9 cellular contexts compared by ENCODE assay signal in genomic region chr11:327581-327923, GRCh38. TPM values are rescaled to one million over a fixed set of nuclear protein-coding genes. Genes with fewer than 3 reads are reported as not detected.
DNase-seq lines count a peak whose midpoint lies in the region; ATAC-seq lines count a peak whose summit lies in the region.
"Had no signal": no experiment of that assay in that cellular context is flagged by ENCODE, and none has a peak within 500 bp of the region (broad histone marks: within the 10 kb centered on the region; RNA-seq: fewer than 3 reads in every experiment).

No MANE protein-coding gene starts in this region.

- H3K4me1 Mint-ChIP-seq in IgD-negative memory B cell = peaks cover 29 to 40% (median 30%) of the 10 kb centered on the region in 3 donors
- H3K4me1 Mint-ChIP-seq in activated T-helper 17 cell treated with anti-CD3 and anti-CD28 coated beads, Interleukin-2, amount 50 U/mL, for 72 hours = peaks cover 23% of the 10 kb centered on the region
- peaks cover 65% of the 10 kb centered on the region for H3K4me1 Mint-ChIP-seq in stimulated activated effector memory CD8-positive, alpha-beta T cell treated with anti-CD3 and anti-CD28 coated beads, Interleukin-12 subunit alpha, Interleukin-12 subunit beta, amount 100 ng/mL, for 72 hours

- DNase-seq in stimulated activated effector memory CD8-positive, alpha-beta T cell treated with anti-CD3 and anti-CD28 coated beads, Interleukin-12 subunit alpha, Interleukin-12 subunit beta, amount 100 ng/mL, for 72 hours (ENCODE audit: low spot score in 2 of 2) = no peak
- DNase-seq in NCI-H2081 (lab: John Stamatoyannopoulos, UW) (no peak), cortex of kidney (lab: John Stamatoyannopoulos, UW) (no peak), HCEC 1CT (no peak), kidney glomerular epithelial cell (lab: John Stamatoyannopoulos, UW) (no peak)
- DNase-seq: NCI-H69 had no signal

- peak overlapping the region; percentile 92 for H3K27ac ChIP-seq in layer of hippocampus (ENCODE audit: low read depth, low read length)

- peak overlapping the region in 3 of 4 donors; percentile 71 to 87 (median 84) for H3K4me3 Mint-ChIP-seq in IgD-negative memory B cell
- peak overlapping the region; percentile 63 for H3K4me3 Mint-ChIP-seq in activated T-helper 17 cell treated with anti-CD3 and anti-CD28 coated beads, Interleukin-2, amount 50 U/mL, for 72 hours
- H3K4me3 Mint-ChIP-seq in stimulated activated effector memory CD8-positive, alpha-beta T cell treated with anti-CD3 and anti-CD28 coated beads, Interleukin-12 subunit alpha, Interleukin-12 subunit beta, amount 100 ng/mL, for 72 hours = peak overlapping the region; percentile 67

- no peaks in the 10 kb centered on the region for H3K27me3 Mint-ChIP-seq in IgD-negative memory B cell
- H3K27me3 Mint-ChIP-seq in activated T-helper 17 cell treated with anti-CD3 and anti-CD28 coated beads, Interleukin-2, amount 50 U/mL, for 72 hours = no peaks in the 10 kb centered on the region

- no peaks in the 10 kb centered on the region for H3K9me3 Mint-ChIP-seq in IgD-negative memory B cell
- no peaks in the 10 kb centered on the region for H3K9me3 Mint-ChIP-seq in activated T-helper 17 cell treated with anti-CD3 and anti-CD28 coated beads, Interleukin-2, amount 50 U/mL, for 72 hours
- no peaks in the 10 kb centered on the region for H3K9me3 Mint-ChIP-seq in stimulated activated effector memory CD8-positive, alpha-beta T cell treated with anti-CD3 and anti-CD28 coated beads, Interleukin-12 subunit alpha, Interleukin-12 subunit beta, amount 100 ng/mL, for 72 hours

- no peak for ATAC-seq in activated T-helper 17 cell treated with anti-CD3 and anti-CD28 coated beads, Interleukin-2, amount 50 U/mL, for 72 hours (replicated peaks)
- no peak for ATAC-seq in stimulated activated effector memory CD8-positive, alpha-beta T cell treated with anti-CD3 and anti-CD28 coated beads, Interleukin-12 subunit alpha, Interleukin-12 subunit beta, amount 100 ng/mL, for 72 hours

- peak overlapping the region; percentile 72 to 91 (median 88) for H3K27ac Mint-ChIP-seq in IgD-negative memory B cell
- peak overlapping the region; percentile 88 for H3K27ac Mint-ChIP-seq in activated T-helper 17 cell treated with anti-CD3 and anti-CD28 coated beads, Interleukin-2, amount 50 U/mL, for 72 hours
- peak overlapping the region; percentile 96 for H3K27ac Mint-ChIP-seq in stimulated activated effector memory CD8-positive, alpha-beta T cell treated with anti-CD3 and anti-CD28 coated beads, Interleukin-12 subunit alpha, Interleukin-12 subunit beta, amount 100 ng/mL, for 72 hours

- no peaks in the 10 kb centered on the region for H3K27me3 ChIP-seq in layer of hippocampus (ENCODE audit: control insufficient read depth, insufficient read depth, low read length)

- no peaks in the 10 kb centered on the region for H3K36me3 Mint-ChIP-seq in IgD-negative memory B cell
- H3K36me3 Mint-ChIP-seq in activated T-helper 17 cell treated with anti-CD3 and anti-CD28 coated beads, Interleukin-2, amount 50 U/mL, for 72 hours (ENCODE audit: low read depth) = no peaks in the 10 kb centered on the region
- H3K36me3 Mint-ChIP-seq in stimulated activated effector memory CD8-positive, alpha-beta T cell treated with anti-CD3 and anti-CD28 coated beads, Interleukin-12 subunit alpha, Interleukin-12 subunit beta, amount 100 ng/mL, for 72 hours = peaks cover 6% of the 10 kb centered on the region

RNA-seq across cellular contexts. Expression of gene IFITM3, which starts 6.9 kb away (rescaled TPM):
- polyA plus RNA-seq in IgD-negative memory B cell = 1.4 TPM
- 10 to 100 TPM in 1 of 2 donors, 1 to 10 TPM in 1; 2.7 to 26.0 TPM for total RNA-seq in activated T-helper 17 cell treated with anti-CD3 and anti-CD28 coated beads, Interleukin-2, amount 50 U/mL, for 72 hours

RNA-seq across cellular contexts. Expression of gene IFITM1, which starts 13.7 kb away (rescaled TPM):
- polyA plus RNA-seq in IgD-negative memory B cell = 233 TPM
- 10 to 100 TPM; 95.7 to 97.1 TPM for total RNA-seq in activated T-helper 17 cell treated with anti-CD3 and anti-CD28 coated beads, Interleukin-2, amount 50 U/mL, for 72 hours

RNA-seq across cellular contexts. Expression of gene IFITM2, which starts 19.9 kb away (rescaled TPM):
- polyA plus RNA-seq in IgD-negative memory B cell = 1,305 TPM
- 100 to 1,000 TPM; 187 to 261 TPM for total RNA-seq in activated T-helper 17 cell treated with anti-CD3 and anti-CD28 coated beads, Interleukin-2, amount 50 U/mL, for 72 hours

RNA-seq across cellular contexts. Expression of gene IFITM5, which starts 28.2 kb away (rescaled TPM):
- not detected for polyA plus RNA-seq in IgD-negative memory B cell
- total RNA-seq in activated T-helper 17 cell treated with anti-CD3 and anti-CD28 coated beads, Interleukin-2, amount 50 U/mL, for 72 hours = not detected

RNA-seq across cellular contexts. Expression of gene PGGHG, which starts 38.6 kb away (rescaled TPM):
- 6.1 TPM for polyA plus RNA-seq in IgD-negative memory B cell
- 100 to 1,000 TPM in 1 of 2 donors, 10 to 100 TPM in 1; 31.7 to 196 TPM for total RNA-seq in activated T-helper 17 cell treated with anti-CD3 and anti-CD28 coated beads, Interleukin-2, amount 50 U/mL, for 72 hours
